Comparison of ENCODE assay signal across 18 cellular contexts in the genomic region with DNA sequence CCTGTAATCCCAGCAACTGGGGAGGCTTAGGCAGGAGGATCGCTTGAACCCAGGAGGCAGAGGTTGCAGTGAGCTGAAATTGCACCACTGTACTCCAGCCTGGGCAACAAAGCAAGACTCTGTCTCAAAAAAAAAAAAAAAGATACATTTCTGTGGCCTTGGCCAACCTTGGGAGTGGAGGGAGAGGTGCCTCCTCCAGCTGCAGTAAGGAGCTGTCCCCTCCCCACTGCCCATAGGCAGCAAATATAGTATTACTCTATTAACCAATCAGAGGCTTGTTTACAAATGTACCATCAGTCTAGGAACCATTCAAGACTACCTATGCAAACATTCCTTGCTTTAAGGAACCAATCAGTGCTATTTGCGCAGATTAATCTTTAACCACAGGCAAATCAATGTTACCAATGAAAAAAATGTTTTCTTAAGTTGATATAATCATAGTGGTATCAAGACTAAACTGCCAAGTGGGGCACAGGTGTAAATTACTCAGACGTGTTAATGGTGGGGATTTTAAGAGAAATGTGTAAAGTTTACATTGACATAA. TPM values are rescaled to one million over a fixed set of nuclear protein-coding genes. Genes with fewer than 3 reads are reported as not detected.
DNase-seq lines count a peak whose midpoint lies in the region; ATAC-seq and TF ChIP-seq lines count a peak whose summit lies in the region.
"Had no signal": no experiment of that assay in that cellular context is flagged by ENCODE, and none has a peak within 500 bp of the region (broad histone marks: within the 10 kb centered on the region; RNA-seq: fewer than 3 reads in every experiment).

No MANE protein-coding gene starts in this region.

- no TSS peak for BruUV-seq in HCT116 (replicated peaks; lab: Mats Ljungman, UMichigan)

- no peak overlapping the region for H3K9ac ChIP-seq in HCT116 (ENCODE audit: low read length)

- no peaks in the 10 kb centered on the region for H3K79me2 ChIP-seq in HCT116 (ENCODE audit: insufficient read depth, low read length)

- WGBS in stomach, 5 donors: 20 to 62% (median 36%) methylated on average over 3 of the region's 3 CpGs

- H3K4me2 ChIP-seq in HCT116 (ENCODE audit: low read length): no peak overlapping the region
- H3K4me2 ChIP-seq: GM23338 had no signal

- intact Hi-C loops in HCT116 (cut with micrococcal nuclease): no loop called here
- intact Hi-C loops in left colon (cut with DNase I, micrococcal nuclease): no loop called here
- intact Hi-C loops in stomach (cut with DNase I; ENCODE audit: low total_unique reads): no loop called here

- no peak overlapping the region for H3K4me3 ChIP-seq in HCT116 (replicated peaks in 1 of 2; ENCODE audit: low read depth in 1 of 2, low read length in 2 of 2)
- no peak overlapping the region for H3K4me3 ChIP-seq in HEK293 (ENCODE audit: low read depth, low read length)
- H3K4me3 ChIP-seq in stomach: no peak overlapping the region
- no peak overlapping the region for H3K4me3 ChIP-seq in right atrium auricular region
- H3K4me3 ChIP-seq: GM23338 had no signal

- no peak for TF ChIP-seq EP300 in stomach (IDR thresholded peaks at IDR 0.05)

- H3K9me2 ChIP-seq in HCT116 (ENCODE audit: insufficient read depth): no peaks in the 10 kb centered on the region

- ATAC-seq in HCT116 (0 out of 2 replicates have a peak, but pooled peaks have one; percentile 48), left colon (peak; percentile 72)
- ATAC-seq: GM23338 had no signal

- TF ChIP-seq CTCF in HCT116 (IDR thresholded peaks at IDR 0.05 in 2 of 3, conservative IDR thresholded peaks at IDR 0.05 in 1 of 3; ENCODE audit: borderline replicate concordance in 1 of 3, insufficient read depth in 1 of 3, low read depth in 2 of 3, low read length in 2 of 3) (no peak), HEK293 (tag by site-specific recombination; IDR thresholded peaks at IDR 0.05) (no peak), stomach (IDR thresholded peaks at IDR 0.05) (no peak), right atrium auricular region (IDR thresholded peaks at IDR 0.05) (no peak)

- TF ChIP-seq POLR2A in HCT116 (IDR thresholded peaks at IDR 0.05; ENCODE audit: borderline replicate concordance, extremely low read depth, insufficient read depth, insufficient read length) (no peak), stomach (IDR thresholded peaks at IDR 0.05) (no peak)

- H2AFZ ChIP-seq in HCT116 (ENCODE audit: low read depth, low read length, poor library complexity, severe bottlenecking): no peak overlapping the region
- H2AFZ ChIP-seq: GM23338 had no signal

- H3K4me1 ChIP-seq in HCT116 (ENCODE audit: control insufficient read depth in 1 of 2, insufficient read depth in 2 of 2, low read length in 2 of 2): peaks cover 3 to 10% of the 10 kb centered on the region in 2 experiments; a peak in 3 of 4 replicates
- H3K4me1 ChIP-seq in HEK293 (ENCODE audit: control insufficient read depth, insufficient read depth, low read length): peaks cover 8% of the 10 kb centered on the region; the same call in 1 of the 2 replicates
- peaks cover 5 to 31% (median 16%) of the 10 kb centered on the region in 4 donors for H3K4me1 ChIP-seq in stomach
- no peaks in the 10 kb centered on the region for H3K4me1 ChIP-seq in right atrium auricular region

- TF ChIP-seq RAD21 in HCT116 (IDR thresholded peaks at IDR 0.05; ENCODE audit: low read depth): no peak

- RAD21 ChIA-PET in HCT116 (lab: Charles Lee; ENCODE audit: low non-redundant PET in 1 of 2, low total read pairs in 2 of 2, uncharacterized antibody in 2 of 2, unreplicated experiment in 2 of 2): no interaction called here

- H3K27ac ChIP-seq in HCT116 (ENCODE audit: low read depth, low read length) (no peak overlapping the region), HEK293 (ENCODE audit: extremely low read depth, low read depth, low read length) (no peak overlapping the region), stomach (peak overlapping the region in 4 of 5 donors; percentile 26 to 62 (median 49)), right atrium auricular region (no peak overlapping the region)

- no peaks in the 10 kb centered on the region for H4K20me1 ChIP-seq in HCT116 (ENCODE audit: insufficient read depth)

- POLR2A ChIA-PET in HCT116 (lab: Charles Lee) (no interaction called here), HEK293 (lab: Yijun Ruan, JAX) (no interaction called here), HEK293T (lab: Yijun Ruan, JAX) (no interaction called here)

- H3K9me3 ChIP-seq in HCT116 (ENCODE audit: control insufficient read depth in 1 of 2, insufficient read depth in 1 of 2, low read depth in 1 of 2, low read length in 2 of 2): no peaks in the 10 kb centered on the region
- H3K9me3 ChIP-seq in HEK293 (ENCODE audit: control insufficient read depth, insufficient read depth, low read depth, low read length): no peaks in the 10 kb centered on the region
- H3K9me3 ChIP-seq in stomach: no peaks in the 10 kb centered on the region
- H3K9me3 ChIP-seq in right atrium auricular region: no peaks in the 10 kb centered on the region
- H3K9me3 ChIP-seq: BE2C had no signal

- CTCF ChIA-PET in HCT116 (lab: Charles Lee) (no interaction called here), HEK293 (lab: Yijun Ruan, JAX) (no interaction called here), HEK293T (lab: Yijun Ruan, JAX) (no interaction called here)

- no peak for DNase-seq in HCT116 (ENCODE audit: low read depth, low spot score)
- no peak for DNase-seq in left colon
- DNase-seq in stomach: peak; percentile 40
- DNase-seq in HEK293T (ENCODE audit: extremely low spot score): no peak
- DNase-seq in right atrium auricular region (ENCODE audit: low spot score): no peak
- DNase-seq: ACHN; BE2C; C1 segment of cervical spinal cord; CD4-positive, CD25-positive, alpha-beta regulatory T cell; CD8-positive, alpha-beta memory T cell; COR-L47; DMS 273 treated with DMSO at 0.1 percent for 48 hours; DMS79; GDM1; HCEC 1CT had no signal

- H3K27me3 ChIP-seq in HCT116 (ENCODE audit: insufficient read depth, low read length) (no peaks in the 10 kb centered on the region), stomach (no peaks in the 10 kb centered on the region), right atrium auricular region (no peaks in the 10 kb centered on the region)
- H3K27me3 ChIP-seq: BE2C had no signal

- H3K36me3 ChIP-seq in HCT116 (ENCODE audit: control insufficient read depth in 1 of 2, insufficient read depth in 2 of 2, low read length in 2 of 2) (no peaks in the 10 kb centered on the region), HEK293 (ENCODE audit: control insufficient read depth in 2 of 2, insufficient read depth in 1 of 2, low read length in 2 of 2) (no peaks in the 10 kb centered on the region), stomach (no peaks in the 10 kb centered on the region), right atrium auricular region (no peaks in the 10 kb centered on the region)
- H3K36me3 ChIP-seq: BE2C had no signal

TF ChIP-seq in HCT116, 20 proteins besides CTCF, POLR2A, EP300 and RAD21:
- TF ChIP-seq TCF7L2 (IDR thresholded peaks at IDR 0.05; ENCODE audit: borderline replicate concordance, extremely low read depth, insufficient read depth, insufficient read length) (no peak), EZH2phosphoT487 (IDR thresholded peaks at IDR 0.05; ENCODE audit: borderline replicate concordance) (no peak)
- TF ChIP-seq, protein P1, sequence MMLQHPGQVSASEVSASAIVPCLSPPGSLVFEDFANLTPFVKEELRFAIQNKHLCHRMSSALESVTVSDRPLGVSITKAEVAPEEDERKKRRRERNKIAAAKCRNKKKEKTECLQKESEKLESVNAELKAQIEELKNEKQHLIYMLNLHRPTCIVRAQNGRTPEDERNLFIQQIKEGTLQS (IDR thresholded peaks at IDR 0.05): no peak

TF ChIP-seq in HEK293, 187 proteins besides CTCF, POLR2A, EP300 and RAD21 (continues in another document):
- TF ChIP-seq ZNF560 (tag by site-specific recombination; IDR thresholded peaks at IDR 0.05; ENCODE audit: borderline replicate concordance): no peak
- TF ChIP-seq TRIM28 (IDR thresholded peaks at IDR 0.05; ENCODE audit: borderline replicate concordance, low read length): no peak
- TF ChIP-seq ZEB2 (tag by site-specific recombination; IDR thresholded peaks at IDR 0.05): no peak

TF ChIP-seq in HEK293T, 16 proteins besides CTCF, POLR2A, EP300 and RAD21:
- TF ChIP-seq FOXK2 (IDR thresholded peaks at IDR 0.05): no peak
- no peak for TF ChIP-seq ARNT (IDR thresholded peaks at IDR 0.05)
- TF ChIP-seq TARDBP (IDR thresholded peaks at IDR 0.05): no peak
- no peak for TF ChIP-seq BHLHE40 (IDR thresholded peaks at IDR 0.05; ENCODE audit: borderline replicate concordance)

RNA-seq across cellular contexts. Expression of a gene that starts 1.0 kb away (rescaled TPM):
- total RNA-seq in HCT116 (2021; ENCODE audit: unreplicated experiment) (1.6 TPM), left colon (not detected), stomach (under 1 TPM in 1 of 5 donors, not detected in 4; 0.55 TPM), right atrium auricular region (not detected)
- 0.17 TPM in 1 of 2 replicates, not detected in the other for polyA plus RNA-seq in HCT116 (2012)
- 1 to 10 TPM in 2 of 3 donors, under 1 TPM in 1; 0.43 to 3.1 (median 1.6) TPM for polyA plus RNA-seq in stomach
- total RNA-seq: CD4-positive, CD25-positive, alpha-beta regulatory T cell; CD8-positive, alpha-beta memory T cell; Daoy; GM23338 had no signal
- polyA plus RNA-seq: CD4-positive, CD25-positive, alpha-beta regulatory T cell; CD8-positive, alpha-beta memory T cell; GM23338 had no signal

RNA-seq across cellular contexts. Expression of a gene that starts 18.3 kb away (rescaled TPM):
- total RNA-seq in HCT116 (2021; ENCODE audit: unreplicated experiment) (not detected), left colon (not detected), stomach (not detected), right atrium auricular region (not detected)
- polyA plus RNA-seq in HCT116 (2012): not detected in 2 replicates
- not detected for polyA plus RNA-seq in stomach
- total RNA-seq: CD4-positive, CD25-positive, alpha-beta regulatory T cell; CD8-positive, alpha-beta memory T cell; Daoy; GM23338 had no signal
- polyA plus RNA-seq: CD4-positive, CD25-positive, alpha-beta regulatory T cell; CD8-positive, alpha-beta memory T cell; GM23338 had no signal

RNA-seq across cellular contexts. Expression of a gene that starts 19.3 kb away (rescaled TPM):
- total RNA-seq in HCT116 (2021; ENCODE audit: unreplicated experiment) (3.2 TPM), left colon (1 to 10 TPM in 1 of 2 donors, not detected in 1; 1.9 TPM), stomach (not detected), right atrium auricular region (not detected)
- 0.10 and 0.33 TPM in 2 replicates for polyA plus RNA-seq in HCT116 (2012)
- 1 to 10 TPM in 2 of 3 donors, under 1 TPM in 1; 0.88 to 9.8 (median 3.2) TPM for polyA plus RNA-seq in stomach
- total RNA-seq: CD8-positive, alpha-beta memory T cell; Daoy had no signal
- polyA plus RNA-seq: CD4-positive, CD25-positive, alpha-beta regulatory T cell; CD8-positive, alpha-beta memory T cell; GM23338 had no signal

RNA-seq across cellular contexts. Expression of a gene that starts 47.9 kb away (rescaled TPM):
- 69.7 TPM for total RNA-seq in HCT116 (2021; ENCODE audit: unreplicated experiment)
- polyA plus RNA-seq in HCT116 (2012): 66.3 and 74.0 TPM in 2 replicates
- 100 to 1,000 TPM; 164 to 178 TPM for total RNA-seq in left colon
- total RNA-seq in stomach: 100 to 1,000 TPM in 2 of 5 donors, 10 to 100 TPM in 3; 36.2 to 191 (median 67.0) TPM
- 100 to 1,000 TPM in 2 of 3 donors, 10 to 100 TPM in 1; 64.5 to 169 (median 101) TPM for polyA plus RNA-seq in stomach
- 10 to 100 TPM; 13.7 to 23.9 TPM for total RNA-seq in right atrium auricular region

Comparison
In these comparisons a context has a peak if more than half of its experiments do, and no peak if none do; other contexts are left out.
1. H3K27ac ChIP-seq: peak in stomach (4 of 5); none in HCT116 (single experiment), HEK293 (single experiment) and right atrium auricular region (0 of 2).